8 cellular contexts compared by ENCODE assay signal in genomic region chr16:67164599-67165061, GRCh38. TPM values are rescaled to one million over a fixed set of nuclear protein-coding genes. Genes with fewer than 3 reads are reported as not detected.
DNase-seq lines count a peak whose midpoint lies in the region; ATAC-seq and TF ChIP-seq lines count a peak whose summit lies in the region.

HSF4 (plus strand) TSS chr16:67164745; CDS start chr16:67164812, 67 bp downstream.

- POLR2A ChIA-PET in activated B cell treated with CpG ODN at 0.5 μM for 24 hours (lab: Charles Lee) = interaction anchor here (1.1 kb wide), 1 partner anchor 80 kb away, joined by 3 read pairs; no protein-coding TSS in a partner anchor

- H3K27me3 Mint-ChIP-seq in activated B cell treated with CpG ODN at 0.5 μM for 24 hours = peaks cover 52% of the 10 kb centered on the region

- no peaks in the 10 kb centered on the region for H3K9me3 Mint-ChIP-seq in activated B cell treated with CpG ODN at 0.5 μM for 24 hours

- no peaks in the 10 kb centered on the region for H3K36me3 ChIP-seq in SJCRH30

- no peaks in the 10 kb centered on the region for H3K9me3 ChIP-seq in SJCRH30 (replicated peaks)

- no peak for TF ChIP-seq CTCF in activated B cell treated with CpG ODN at 0.5 μM for 24 hours (IDR thresholded peaks at IDR 0.05)

- H3K4me3 ChIP-seq in SJCRH30 = no peak within 1 kb of the TSS

- intact Hi-C loops in activated B cell treated with CpG ODN at 0.5 μM for 24 hours (cut with micrococcal nuclease) (loop anchor here (5.0 kb wide), 1 partner anchor 1373 kb away; the partner anchor contains the start of gene ZFP90), cardiac septum (cut with DNase I) (no loop called here), posterior cingulate gyrus (cut with DNase I) (no loop called here)

- H3K27ac Mint-ChIP-seq in activated B cell treated with CpG ODN at 0.5 μM for 24 hours = no peak within 1 kb of the TSS

- ATAC-seq in activated B cell treated with CpG ODN at 0.5 μM for 24 hours (ENCODE audit: low read depth) (no peak), GM21528 (IDR thresholded peaks at IDR 0.05; ENCODE audit: low FRiP score, unreplicated experiment) (no peak)

- no peak within 1 kb of the TSS for H3K27ac ChIP-seq in SJCRH30

- H3K27me3 ChIP-seq in SJCRH30 = no peaks in the 10 kb centered on the region

- peaks cover 15% of the 10 kb centered on the region for H3K4me1 ChIP-seq in SJCRH30

- peaks cover 37% of the 10 kb centered on the region for H3K4me1 Mint-ChIP-seq in activated B cell treated with CpG ODN at 0.5 μM for 24 hours

- no peaks in the 10 kb centered on the region for H3K36me3 Mint-ChIP-seq in activated B cell treated with CpG ODN at 0.5 μM for 24 hours (ENCODE audit: low read depth)

- CTCF ChIA-PET in activated B cell treated with CpG ODN at 0.5 μM for 24 hours (lab: Charles Lee) = interaction anchor here (0.9 kb wide), 1 partner anchor 9 kb away, joined by 3 read pairs; no protein-coding TSS in a partner anchor

- H3K4me3 Mint-ChIP-seq in activated B cell treated with CpG ODN at 0.5 μM for 24 hours = peak within 1 kb of the TSS; percentile 56

- DNase-seq in activated CD4-positive, alpha-beta T cell treated with anti-CD3 and anti-CD28 coated beads, Interleukin-2, amount 50 U/mL, for 48 hours = peak; percentile 30 to 34
- no peak for DNase-seq in activated CD4-positive, alpha-beta T cell treated with anti-CD3 and anti-CD28 coated beads for 48 hours
- DNase-seq in activated B cell treated with CpG ODN at 0.5 μM for 24 hours (no peak), cardiac septum (ENCODE audit: low spot score) (no peak), posterior cingulate gyrus (peak in 9 of 10 donors; percentile 60 to 96 (median 71)), SJCRH30 (no peak), GM19240 (ENCODE audit: insufficient read length, low spot score) (no peak)

RNA-seq across cellular contexts. Expression of gene HSF4, which starts in this region (rescaled TPM):
- 5.9 and 7.3 TPM in 2 replicates for total RNA-seq in activated B cell treated with CpG ODN at 0.5 μM for 24 hours
- 49.1 TPM for total RNA-seq in cardiac septum
- 2.8 and 4.9 TPM in 2 replicates for total RNA-seq in SJCRH30 (2014; rRNA removed; shearing (Covaris generic))

Comparison
In these comparisons a context has a peak if more than half of its experiments do, and no peak if none do; other contexts are left out.
1. DNase-seq: peak in activated CD4-positive, alpha-beta T cell treated with anti-CD3 and anti-CD28 coated beads, Interleukin-2, amount 50 U/mL, for 48 hours (2 of 2) and posterior cingulate gyrus (9 of 10); none in activated CD4-positive, alpha-beta T cell treated with anti-CD3 and anti-CD28 coated beads for 48 hours (single experiment), activated B cell treated with CpG ODN at 0.5 μM for 24 hours (single experiment), cardiac septum (single experiment), SJCRH30 (0 of 2) and GM19240 (single experiment).